9 cellular contexts compared by ENCODE assay signal in the genomic region with DNA sequence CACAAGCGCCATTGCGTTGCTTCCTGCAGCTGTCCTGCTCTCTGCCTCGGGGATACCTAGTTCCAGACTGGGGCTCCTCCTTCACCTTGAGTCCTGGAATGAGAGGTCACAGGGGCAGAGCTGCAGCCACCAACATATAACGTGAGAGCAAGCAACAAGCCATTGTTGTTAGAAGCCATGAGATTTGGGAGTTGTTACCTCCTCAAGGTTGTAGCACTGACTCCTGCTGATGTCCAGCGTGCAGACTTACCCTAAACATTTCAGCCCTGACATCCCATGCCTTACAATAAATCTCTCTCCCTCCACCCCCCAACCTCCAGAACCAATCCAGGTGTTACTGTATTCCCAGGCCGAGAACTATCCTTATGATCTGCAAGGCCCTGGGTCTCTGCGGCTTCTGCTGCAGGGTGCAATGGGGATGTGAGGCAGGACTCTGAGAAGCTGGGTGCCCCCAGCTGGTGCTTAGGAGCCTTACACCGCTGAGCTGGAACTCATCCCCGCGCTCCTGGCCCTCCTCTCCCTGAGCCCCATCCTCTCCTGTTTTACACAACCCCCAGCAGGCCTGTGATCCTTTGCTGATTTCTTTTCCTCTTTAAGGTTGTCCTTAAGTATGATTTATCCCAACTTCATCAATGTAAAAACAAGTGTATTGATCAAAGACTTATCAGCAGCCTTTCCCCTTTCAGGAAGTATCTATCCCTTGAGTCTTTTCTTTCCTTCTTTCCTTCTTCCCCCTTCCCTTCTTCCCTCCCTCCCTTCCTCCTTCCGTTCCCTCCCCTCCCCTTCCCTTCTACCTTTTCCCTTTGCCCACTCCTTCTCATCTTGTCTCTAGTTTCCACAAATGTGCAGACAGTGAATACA.
DNase-seq lines count a peak whose midpoint lies in the region; ATAC-seq lines count a peak whose summit lies in the region.
"Had no signal": no experiment of that assay in that cellular context is flagged by ENCODE, and none has a peak within 500 bp of the region (broad histone marks: within the 10 kb centered on the region; RNA-seq: fewer than 3 reads in every experiment).

No MANE protein-coding gene starts in this region.

- peak; percentile 49 for ATAC-seq in stimulated activated memory B cell treated with anti-CD40 and anti-IgM and Interleukin-4, amounts not matched to agents 10 μg/mL and 1 μg/mL and 100 μg/mL, for 72 hours
- ATAC-seq: CD8-positive, alpha-beta T cell had no signal

- H3K27ac Mint-ChIP-seq in stimulated activated memory B cell treated with anti-CD40 and anti-IgM and Interleukin-4, amounts not matched to agents 10 μg/mL and 1 μg/mL and 100 μg/mL, for 72 hours, result no peak overlapping the region
- H3K27ac Mint-ChIP-seq: CD8-positive, alpha-beta T cell had no signal

- no peaks in the 10 kb centered on the region for H3K36me3 Mint-ChIP-seq in stimulated activated memory B cell treated with anti-CD40 and anti-IgM and Interleukin-4, amounts not matched to agents 10 μg/mL and 1 μg/mL and 100 μg/mL, for 72 hours
- H3K36me3 Mint-ChIP-seq: CD8-positive, alpha-beta T cell had no signal

- H3K4me1 Mint-ChIP-seq in stimulated activated memory B cell treated with anti-CD40 and anti-IgM and Interleukin-4, amounts not matched to agents 10 μg/mL and 1 μg/mL and 100 μg/mL, for 72 hours, result peaks cover 9% of the 10 kb centered on the region

- no peak overlapping the region for H3K4me3 Mint-ChIP-seq in stimulated activated memory B cell treated with anti-CD40 and anti-IgM and Interleukin-4, amounts not matched to agents 10 μg/mL and 1 μg/mL and 100 μg/mL, for 72 hours
- H3K4me3 Mint-ChIP-seq: CD8-positive, alpha-beta T cell had no signal

- peak; percentile 9 for DNase-seq in activated CD4-positive, alpha-beta T cell treated with anti-CD3 and anti-CD28 coated beads for 48 hours
- no peak for DNase-seq in activated CD4-positive, alpha-beta T cell treated with anti-CD3 and anti-CD28 coated beads for 1 hour
- peak; percentile 37 for DNase-seq in SK-N-DZ (ENCODE audit: low spot score)
- peak; percentile 37 for DNase-seq in glomerular visceral epithelial cell (ENCODE audit: extremely low spot score)
- DNase-seq in stimulated activated naive CD4-positive, alpha-beta T cell treated with Interleukin-2 at 50 U/mL for 16 hours (lab: John Stamatoyannopoulos, UW), result no peak
- no peak for DNase-seq in SHP77 treated with DMSO at 0.1 percent for 48 hours (lab: John Stamatoyannopoulos, UW)
- DNase-seq in KG1 (lab: John Stamatoyannopoulos, UW), result no peak
- DNase-seq: CD8-positive, alpha-beta T cell had no signal

- peaks cover 35% of the 10 kb centered on the region for H3K27me3 Mint-ChIP-seq in stimulated activated memory B cell treated with anti-CD40 and anti-IgM and Interleukin-4, amounts not matched to agents 10 μg/mL and 1 μg/mL and 100 μg/mL, for 72 hours

- H3K9me3 Mint-ChIP-seq in stimulated activated memory B cell treated with anti-CD40 and anti-IgM and Interleukin-4, amounts not matched to agents 10 μg/mL and 1 μg/mL and 100 μg/mL, for 72 hours, result no peaks in the 10 kb centered on the region
- H3K9me3 Mint-ChIP-seq: CD8-positive, alpha-beta T cell had no signal

Comparison
In these comparisons a context has a peak if more than half of its experiments do, and no peak if none do; other contexts are left out.
1. DNase-seq: peak in activated CD4-positive, alpha-beta T cell treated with anti-CD3 and anti-CD28 coated beads for 48 hours (single experiment), SK-N-DZ (single experiment) and glomerular visceral epithelial cell (single experiment); none in activated CD4-positive, alpha-beta T cell treated with anti-CD3 and anti-CD28 coated beads for 1 hour (single experiment), stimulated activated naive CD4-positive, alpha-beta T cell treated with Interleukin-2 at 50 U/mL for 16 hours (single experiment), SHP77 treated with DMSO at 0.1 percent for 48 hours (single experiment) and KG1 (single experiment).